30 cellular contexts compared by ENCODE assay signal in the genomic region with DNA sequence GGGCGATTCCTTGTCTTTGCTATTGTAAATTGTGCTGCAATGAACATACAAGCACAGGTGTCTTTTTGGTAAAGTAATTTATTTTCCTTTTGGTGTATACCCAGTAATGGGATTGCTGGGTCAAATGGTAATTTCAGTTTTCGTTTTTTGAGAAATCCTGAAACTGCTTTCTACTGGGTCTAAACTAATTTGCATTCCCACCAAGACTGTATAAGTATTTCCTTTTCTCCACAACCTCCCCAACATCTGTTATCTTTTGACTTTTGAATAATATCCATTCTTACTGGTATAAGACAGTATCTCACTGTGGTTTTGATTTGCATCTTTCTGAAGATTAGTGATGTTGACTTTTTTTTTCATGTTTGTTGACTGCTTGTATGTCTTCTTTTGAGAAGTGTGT.
A peak's percentile ranks its signal among the peaks of the same experiment; 100 is the strongest.
DNase-seq lines count a peak whose midpoint lies in the region; ATAC-seq, FAIRE-seq and TF ChIP-seq lines count a peak whose summit lies in the region.
"Had no signal": no experiment of that assay in that cellular context is flagged by ENCODE, and none has a peak within 500 bp of the region (broad histone marks: within the 10 kb centered on the region; RNA-seq: fewer than 3 reads in every experiment).

No MANE protein-coding gene starts in this region.

- H3K79me2 ChIP-seq in GM12878 (ENCODE audit: control insufficient read depth, insufficient read depth, low read length), result no peaks in the 10 kb centered on the region
- H3K79me2 ChIP-seq: hepatocyte had no signal

- POLR2A ChIA-PET in GM12878 (lab: Charles Lee), result no interaction called here

- H3K4me3 ChIP-seq in GM12878, result no peak overlapping the region
- H3K4me3 ChIP-seq: ascending aorta, hepatocyte, left lung, SJCRH30, testis had no signal

- TF ChIP-seq EP300 in GM12878 (IDR thresholded peaks at IDR 0.05; ENCODE audit: borderline replicate concordance in 1 of 2, control insufficient read depth in 1 of 2, low read depth in 2 of 2, low read length in 2 of 2), result no peak

- TF ChIP-seq CTCF in GM12878 (IDR thresholded peaks at IDR 0.05 in 2 of 3, conservative IDR thresholded peaks at IDR 0.05 in 1 of 3; ENCODE audit: control insufficient read depth in 2 of 3, extremely low read depth in 1 of 3, insufficient read depth in 1 of 3, low read depth in 3 of 3, low read length in 3 of 3), result no peak

- in situ Hi-C loops in GM12878 (cut with MboI), result no loop called here

- no peak overlapping the region for H3K4me2 ChIP-seq in GM12878 (ENCODE audit: control insufficient read depth, insufficient read depth)
- H3K4me2 ChIP-seq: hepatocyte had no signal

- intact Hi-C loops in GM12878 (cut with micrococcal nuclease; ENCODE audit: unreplicated experiment), result no loop called here

- no peaks in the 10 kb centered on the region for H3K9me3 ChIP-seq in GM12878 (replicated peaks; ENCODE audit: control insufficient read depth, insufficient read depth, low read length)
- H3K9me3 ChIP-seq: ascending aorta, SJCRH30, testis had no signal

- no peak for TF ChIP-seq POLR2A in GM12878 (IDR thresholded peaks at IDR 0.05; ENCODE audit: low read depth, low read length)

- ATAC-seq in GM19043 (IDR thresholded peaks at IDR 0.05; ENCODE audit: low read depth, unreplicated experiment), result peak; percentile 79
- peak; percentile 46 for ATAC-seq in HG02588 (IDR thresholded peaks at IDR 0.05; ENCODE audit: unreplicated experiment)
- ATAC-seq in HG03045 (IDR thresholded peaks at IDR 0.05; ENCODE audit: unreplicated experiment), result peak; percentile 61
- no peak for ATAC-seq in GM12878
- ATAC-seq: activated CD8-positive, alpha-beta memory T cell treated with anti-CD3 and anti-CD28 coated beads, Interleukin-2, amount 10 ng/mL, durations not matched to agents 7 days and 5 days; activated naive CD4-positive, alpha-beta T cell treated with anti-CD3 and anti-CD28 coated beads, Interleukin-2, amount 50 U/mL, for 72 hours; activated T-helper 17 cell treated with anti-CD3 and anti-CD28 coated beads, Interleukin-2, amount 50 U/mL, for 72 hours; HCT116; HepG2; left lung; stimulated activated naive B cell treated with anti-CD40 and anti-IgM and Interleukin-4, amounts not matched to agents 10 μg/mL and 1 μg/mL and 100 μg/mL, for 72 hours had no signal

- H3K27ac ChIP-seq in GM12878 (ENCODE audit: control insufficient read depth, insufficient read depth), result no peak overlapping the region
- H3K27ac ChIP-seq: ascending aorta, epithelial cell of prostate, hepatocyte, HL-60, left lung, SJCRH30, testis had no signal

- RAD21 ChIA-PET in GM12878 (lab: Charles Lee; ENCODE audit: unreplicated experiment), result no interaction called here

- BruUV-seq in GM12878 (replicated peaks; lab: Mats Ljungman, UMichigan), result no TSS peak

- H3K27me3 ChIP-seq in GM12878 (replicated peaks in 1 of 2; ENCODE audit: control insufficient read depth in 2 of 2, insufficient read depth in 2 of 2, low read length in 1 of 2), result no peaks in the 10 kb centered on the region
- H3K27me3 ChIP-seq: ascending aorta, hepatocyte, left lung, SJCRH30, testis had no signal

- H4K20me1 ChIP-seq in GM12878 (ENCODE audit: control insufficient read depth, insufficient read depth), result no peaks in the 10 kb centered on the region

- no peak overlapping the region for H2AFZ ChIP-seq in GM12878 (ENCODE audit: control insufficient read depth, low read depth, low read length)
- H2AFZ ChIP-seq: hepatocyte had no signal

- H3K36me3 ChIP-seq in GM12878 (ENCODE audit: control insufficient read depth in 2 of 2, insufficient read depth in 2 of 2, low read length in 1 of 2), result no peaks in the 10 kb centered on the region
- H3K36me3 ChIP-seq: ascending aorta, left lung, SJCRH30 had no signal

- SMC1A ChIA-PET in GM12878 (lab: Charles Lee; ENCODE audit: uncharacterized antibody, unreplicated experiment), result no interaction called here

- FAIRE-seq in GM12878 (lab: Jason Lieb, UNC), result no peak
- FAIRE-seq: HepG2, RCC 7860, small intestine had no signal

- no peak overlapping the region for H3K9ac ChIP-seq in GM12878 (ENCODE audit: control insufficient read depth, insufficient read depth, low read length)

- CTCF ChIA-PET in GM12878 (lab: Yijun Ruan, JAX), result no interaction called here

- H3K4me1 ChIP-seq in GM12878 (ENCODE audit: control insufficient read depth, insufficient read depth, low read length), result no peaks in the 10 kb centered on the region
- H3K4me1 ChIP-seq: ascending aorta, left lung, SJCRH30, testis had no signal

- no peak for TF ChIP-seq RAD21 in GM12878 (IDR thresholded peaks at IDR 0.05; ENCODE audit: insufficient read depth, low read depth, low read length)

- DNase-seq in GM12878 (ENCODE audit: low read depth, low spot score) (peak; percentile 5), DMS114 treated with DMSO at 0.1 percent for 48 hours (lab: John Stamatoyannopoulos, UW; ENCODE audit: unreplicated experiment) (no peak), NCI-H524 (lab: John Stamatoyannopoulos, UW) (no peak)
- DNase-seq in stimulated activated CD4-positive, alpha-beta T cell treated with anti-CD3 and anti-CD28 coated beads, Interleukin-1b, Interleukin-23, amount 100 ng/mL, for 48 hours, result no peak
- DNase-seq: activated CD4-positive, alpha-beta T cell treated with anti-CD3 and anti-CD28 coated beads for 48 hours; activated CD8-positive, alpha-beta memory T cell treated with anti-CD3 and anti-CD28 coated beads, Interleukin-2, amount 10 ng/mL, durations not matched to agents 7 days and 5 days; immature natural killer cell; left lung; naive B cell; NCI-H1105 treated with DMSO at 0.1 percent for 48 hours; NCI-H2081 treated with DMSO at 0.1 percent for 48 hours; NCI-H510A; occipital lobe; SJCRH30; small intestine; stimulated activated CD4-positive, alpha-beta T cell treated with anti-CD3 and anti-CD28 coated beads, Interleukin-2, amount 100 ng/mL, for 48 hours; stimulated activated naive B cell treated with anti-CD40 and anti-IgM and Interleukin-4, amounts not matched to agents 10 μg/mL and 1 μg/mL and 100 μg/mL, for 72 hours; testis had no signal

- 3% methylated on average over 2 of the region's 2 CpGs for WGBS in GM12878 (ENCODE audit: insufficient coverage, insufficient replicate concordance, low lambda C conversion rate, missing lambda C conversion rate)

TF ChIP-seq in GM12878, 131 proteins besides CTCF, POLR2A, EP300 and RAD21:
- TF ChIP-seq PAX8 (IDR thresholded peaks at IDR 0.05), result no peak
